ENCODE assay signal across 8 cellular contexts in the genomic region with DNA sequence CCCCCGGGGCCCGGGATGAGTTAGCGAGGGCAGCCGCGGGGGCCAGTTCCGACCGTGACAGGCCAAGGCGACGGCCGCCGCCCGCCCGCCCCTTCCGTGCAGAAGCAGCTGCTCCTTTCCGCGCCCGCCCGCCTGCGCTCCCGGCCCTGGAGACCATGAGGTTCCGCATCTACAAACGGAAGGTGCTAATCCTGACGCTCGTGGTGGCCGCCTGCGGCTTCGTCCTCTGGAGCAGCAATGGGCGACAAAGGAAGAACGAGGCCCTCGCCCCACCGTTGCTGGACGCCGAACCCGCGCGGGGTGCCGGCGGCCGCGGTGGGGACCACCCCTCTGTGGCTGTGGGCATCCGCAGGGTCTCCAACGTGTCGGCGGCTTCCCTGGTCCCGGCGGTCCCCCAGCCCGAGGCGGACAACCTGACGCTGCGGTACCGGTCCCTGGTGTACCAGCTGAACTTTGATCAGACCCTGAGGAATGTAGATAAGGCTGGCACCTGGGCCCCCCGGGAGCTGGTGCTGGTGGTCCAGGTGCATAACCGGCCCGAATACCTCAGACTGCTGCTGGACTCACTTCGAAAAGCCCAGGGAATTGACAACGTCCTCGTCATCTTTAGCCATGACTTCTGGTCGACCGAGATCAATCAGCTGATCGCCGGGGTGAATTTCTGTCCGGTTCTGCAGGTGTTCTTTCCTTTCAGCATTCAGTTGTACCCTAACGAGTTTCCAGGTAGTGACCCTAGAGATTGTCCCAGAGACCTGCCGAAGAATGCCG. TPM values are rescaled to one million over a fixed set of nuclear protein-coding genes. Genes with fewer than 3 reads are reported as not detected.
DNase-seq lines count a peak whose midpoint lies in the region; ATAC-seq, FAIRE-seq and TF ChIP-seq lines count a peak whose summit lies in the region.

No MANE protein-coding gene starts in this region.

- peaks cover 16% of the 10 kb centered on the region for H3K4me1 Mint-ChIP-seq in Caco-2 (ENCODE audit: low read depth, unreplicated experiment)

- H3K9me3 Mint-ChIP-seq in Caco-2 (ENCODE audit: unreplicated experiment): no peaks in the 10 kb centered on the region

- H3K4me3 ChIP-seq in Caco-2 (ENCODE audit: low read depth, low read length): peak overlapping the region; percentile 84
- H3K4me3 ChIP-seq in body of pancreas: peak overlapping the region; percentile 66 to 77
- peak overlapping the region; percentile 77 to 87 for H3K4me3 ChIP-seq in small intestine (ENCODE audit: low read depth in 1 of 2, low read length in 2 of 2)

- POLR2A ChIA-PET in Caco-2 (lab: Charles Lee): interaction anchor here (1.6 to 2.7 kb wide), 5 partner anchors 11 to 147 kb away, joined by 11 to 28 read pairs (median 15); partner anchors contain the start of genes KLHDC2 and RPS29

- H3K36me3 ChIP-seq in Caco-2 (ENCODE audit: control insufficient read depth, insufficient read depth, low read length) (no peaks in the 10 kb centered on the region), body of pancreas (replicated peaks in 1 of 2; ENCODE audit: insufficient read depth in 1 of 2, low read depth in 2 of 2) (peaks cover 0 to 6% of the 10 kb centered on the region in 2 donors), small intestine (ENCODE audit: control insufficient read depth in 2 of 2, insufficient read depth in 2 of 2, low read length in 2 of 2) (peaks cover 0 to 5% of the 10 kb centered on the region in 2 donors)

- peak; percentile 74 to 75 for DNase-seq in Caco-2
- peak; percentile 60 for DNase-seq in SK-N-DZ (ENCODE audit: low spot score)
- DNase-seq in body of pancreas: peak; percentile 59 to 75 (median 66)
- DNase-seq in iPS-NIHi7 (ENCODE audit: extremely low spot score): peak; percentile 33
- DNase-seq in small intestine: no peak

- CTCF ChIA-PET in Caco-2 (lab: Charles Lee): interaction anchor here (0.6 to 2.0 kb wide), 7 partner anchors 11 to 483 kb away, joined by 3 to 12 read pairs (median 4); partner anchors contain the start of genes DNAAF2, LRR1 and RPS29

- H3K27ac Mint-ChIP-seq in Caco-2 (ENCODE audit: unreplicated experiment): peak overlapping the region; percentile 93

- peaks cover 77% of the 10 kb centered on the region for H3K36me3 Mint-ChIP-seq in Caco-2 (ENCODE audit: insufficient read depth, unreplicated experiment)

- intact Hi-C loops in Caco-2 (cut with micrococcal nuclease; ENCODE audit: unreplicated experiment) (no loop called here), body of pancreas (cut with DNase I) (no loop called here)

- peak; percentile 26 for ATAC-seq in GM19452 (IDR thresholded peaks at IDR 0.05; ENCODE audit: unreplicated experiment)
- peak; percentile 4 for ATAC-seq in HG03565 (IDR thresholded peaks at IDR 0.05; ENCODE audit: unreplicated experiment)
- peak; percentile 43 for ATAC-seq in body of pancreas
- ATAC-seq in GM18519 (IDR thresholded peaks at IDR 0.05; ENCODE audit: low FRiP score, unreplicated experiment): no peak

- H3K9me3 ChIP-seq in Caco-2: no peaks in the 10 kb centered on the region
- no peaks in the 10 kb centered on the region for H3K9me3 ChIP-seq in body of pancreas
- no peaks in the 10 kb centered on the region for H3K9me3 ChIP-seq in small intestine (ENCODE audit: control insufficient read depth, low read depth)

- no peak for TF ChIP-seq CTCF in Caco-2 (IDR thresholded peaks at IDR 0.05; ENCODE audit: insufficient read depth in 1 of 2, low read depth in 1 of 2, low read length in 1 of 2, severe bottlenecking in 1 of 2, unreplicated experiment in 1 of 2)
- TF ChIP-seq CTCF in body of pancreas (IDR thresholded peaks at IDR 0.05): peak in 1 of 7 experiments; percentile 1

- no peak for TF ChIP-seq POLR2A in body of pancreas (IDR thresholded peaks at IDR 0.05)

- no TSS peak for BruUV-seq in Caco-2 (replicated peaks; lab: Mats Ljungman, UMichigan)

- no peak for FAIRE-seq in small intestine (lab: Jason Lieb, UNC)

- H3K27me3 ChIP-seq in Caco-2 (replicated peaks; ENCODE audit: control insufficient read depth, insufficient read depth, low read length) (no peaks in the 10 kb centered on the region), body of pancreas (no peaks in the 10 kb centered on the region), small intestine (ENCODE audit: control insufficient read depth in 2 of 2, insufficient read depth in 2 of 2, low read length in 2 of 2) (no peaks in the 10 kb centered on the region)

- peak overlapping the region; percentile 55 to 98 (median 90) for H3K27ac ChIP-seq in body of pancreas
- peak overlapping the region; percentile 86 to 99 for H3K27ac ChIP-seq in small intestine (ENCODE audit: low read depth in 1 of 2, low read length in 1 of 2)

- H3K4me1 ChIP-seq in Caco-2: peaks cover 27% of the 10 kb centered on the region
- peaks cover 43% of the 10 kb centered on the region for H3K4me1 ChIP-seq in body of pancreas
- H3K4me1 ChIP-seq in small intestine (ENCODE audit: control insufficient read depth in 2 of 2, insufficient read depth in 1 of 2, low read depth in 1 of 2, low read length in 1 of 2): peaks cover 0 to 5% of the 10 kb centered on the region in 2 donors

- 2 to 8% methylated on average over 8 to 52 of the region's 65 CpGs for WGBS in body of pancreas, 2 donors
- WGBS in small intestine, 3 donors: 1 to 2% (median 2%) methylated on average over 39 to 65 of the region's 65 CpGs

- peak overlapping the region; percentile 91 for H3K4me3 Mint-ChIP-seq in Caco-2 (ENCODE audit: unreplicated experiment)

- no peaks in the 10 kb centered on the region for H3K27me3 Mint-ChIP-seq in Caco-2 (ENCODE audit: insufficient read depth, unreplicated experiment)

RNA-seq across cellular contexts. Expression of gene MGAT2, which starts 0.7 kb away (rescaled TPM):
- total RNA-seq in Caco-2 (2022): 42.1 and 47.5 TPM in 2 replicates
- 23.6 and 25.6 TPM in 2 replicates for polyA plus RNA-seq in SK-N-DZ (2014; cell fraction: cytosol; rRNA removed)
- 13.4 and 15.9 TPM in 2 replicates for polyA plus RNA-seq in SK-N-DZ (2014; cell fraction: nucleus; rRNA removed)
- 10 to 100 TPM; 27.5 to 37.6 TPM for total RNA-seq in body of pancreas
- polyA plus RNA-seq in small intestine: 10 to 100 TPM; 13.5 to 26.6 (median 25.3) TPM

RNA-seq across cellular contexts. Expression of gene RPL36AL, which starts 0.9 kb away (rescaled TPM):
- total RNA-seq in Caco-2 (2022): 181 and 191 TPM in 2 replicates
- polyA plus RNA-seq in SK-N-DZ (2014; cell fraction: cytosol; rRNA removed): 115 and 122 TPM in 2 replicates
- 54.9 and 58.3 TPM in 2 replicates for polyA plus RNA-seq in SK-N-DZ (2014; cell fraction: nucleus; rRNA removed)
- 100 to 1,000 TPM; 129 to 162 TPM for total RNA-seq in body of pancreas
- 100 to 1,000 TPM; 525 to 910 (median 823) TPM for polyA plus RNA-seq in small intestine

RNA-seq across cellular contexts. Expression of gene DNAAF2, which starts 13.7 kb away (rescaled TPM):
- 11.4 and 11.5 TPM in 2 replicates for total RNA-seq in Caco-2 (2022)
- polyA plus RNA-seq in SK-N-DZ (2014; cell fraction: cytosol; rRNA removed): 30.3 and 32.2 TPM in 2 replicates
- 14.4 and 19.0 TPM in 2 replicates for polyA plus RNA-seq in SK-N-DZ (2014; cell fraction: nucleus; rRNA removed)
- total RNA-seq in body of pancreas: 10 to 100 TPM; 14.8 to 18.5 TPM
- 10 to 100 TPM in 1 of 3 donors, 1 to 10 TPM in 2; 8.3 to 19.5 (median 9.2) TPM for polyA plus RNA-seq in small intestine

RNA-seq across cellular contexts. Expression of gene LRR1, which starts 22.6 kb away (rescaled TPM):
- total RNA-seq in Caco-2 (2022) (32.0 and 34.8 TPM in 2 replicates), body of pancreas (10 to 100 TPM in 1 of 2 donors, 1 to 10 TPM in 1; 9.6 to 27.0 TPM)
- polyA plus RNA-seq in SK-N-DZ (2014; cell fraction: cytosol; rRNA removed): 29.1 and 34.8 TPM in 2 replicates
- polyA plus RNA-seq in SK-N-DZ (2014; cell fraction: nucleus; rRNA removed): 16.7 and 20.4 TPM in 2 replicates
- polyA plus RNA-seq in small intestine: 10 to 100 TPM; 14.1 to 21.0 (median 18.3) TPM

RNA-seq across cellular contexts. Expression of gene RPS29, which starts 35.1 kb away (rescaled TPM):
- total RNA-seq in Caco-2 (2022): 1,677 and 1,733 TPM in 2 replicates
- 7,281 and 7,959 TPM in 2 replicates for polyA plus RNA-seq in SK-N-DZ (2014; cell fraction: cytosol; rRNA removed)
- 4,100 and 8,176 TPM in 2 replicates for polyA plus RNA-seq in SK-N-DZ (2014; cell fraction: nucleus; rRNA removed)
- total RNA-seq in body of pancreas: 1,000 to 10,000 TPM; 1,265 to 2,856 TPM
- 1,000 to 10,000 TPM; 2,810 to 5,742 (median 3,537) TPM for polyA plus RNA-seq in small intestine
